In genomic region chr11:74090701-74091100, GRCh38 we compare ENCODE assay signal across 1 cellular context.
TF ChIP-seq lines count a peak whose summit lies in the region.

No MANE protein-coding gene starts in this region.

TF ChIP-seq in H1, 55 proteins besides CTCF, POLR2A, EP300 and RAD21 (continued from another document):
- TF ChIP-seq CHD7 (IDR thresholded peaks at IDR 0.05; ENCODE audit: insufficient replicate concordance, low read length): no peak
- no peak for TF ChIP-seq CHD2 (IDR thresholded peaks at IDR 0.05; ENCODE audit: low read length)
- TF ChIP-seq RBBP5 (IDR thresholded peaks at IDR 0.05; ENCODE audit: borderline replicate concordance, low read depth, low read length): no peak
- no peak for TF ChIP-seq EGR1 (IDR thresholded peaks at IDR 0.05; ENCODE audit: borderline replicate concordance, low read depth, low read length)
- TF ChIP-seq RNF2 (IDR thresholded peaks at IDR 0.05; ENCODE audit: borderline replicate concordance, low read depth, low read length, missing control alignments, poor library complexity, severe bottlenecking): no peak
- no peak for TF ChIP-seq TAF1 (IDR thresholded peaks at IDR 0.05; ENCODE audit: low read depth, low read length)
TF ChIP-seq in H1: peak in this region for 0.
